In genomic region chr1:961132-961652, GRCh38 we compare ENCODE assay signal across 8 cellular contexts. TPM values are rescaled to one million over a fixed set of nuclear protein-coding genes. Genes with fewer than 3 reads are reported as not detected.
A peak's percentile ranks its signal among the peaks of the same experiment; 100 is the strongest.
DNase-seq lines count a peak whose midpoint lies in the region; ATAC-seq and TF ChIP-seq lines count a peak whose summit lies in the region.

No MANE protein-coding gene starts in this region.

- intact Hi-C loops in Calu3 (cut with micrococcal nuclease; ENCODE audit: unreplicated experiment), result no loop called here

- H3K4me1 ChIP-seq in NT2/D1 (ENCODE audit: insufficient read depth, insufficient read length) (peaks cover 7% of the 10 kb centered on the region), parathyroid adenoma (no peaks in the 10 kb centered on the region)

- H3K27ac ChIP-seq in parathyroid adenoma, result no peak overlapping the region

- H3K9ac ChIP-seq in NT2/D1 (ENCODE audit: insufficient read length, low read depth) (peak overlapping the region; percentile 74), parathyroid adenoma (no peak overlapping the region)

- H3K27me3 Mint-ChIP-seq in Calu3 (ENCODE audit: unreplicated experiment), result no peaks in the 10 kb centered on the region

- TF ChIP-seq CTCF in Calu3 (IDR thresholded peaks at IDR 0.05; ENCODE audit: unreplicated experiment), result no peak
- TF ChIP-seq CTCF in epithelial cell of esophagus (IDR thresholded peaks at IDR 0.05; ENCODE audit: insufficient read depth, low read depth, low read length, missing control alignments), result no peak
- no peak for TF ChIP-seq CTCF in parathyroid adenoma (IDR thresholded peaks at IDR 0.05)

- ATAC-seq in HG03175 (IDR thresholded peaks at IDR 0.05; ENCODE audit: unreplicated experiment), result no peak

- no peak overlapping the region for H3K27ac Mint-ChIP-seq in Calu3 (ENCODE audit: unreplicated experiment)

- H3K79me2 ChIP-seq in parathyroid adenoma, result no peaks in the 10 kb centered on the region

- H3K4me2 ChIP-seq in parathyroid adenoma (ENCODE audit: low read length), result peak overlapping the region; percentile 68

- H3K36me3 ChIP-seq in NT2/D1 (ENCODE audit: insufficient read depth, insufficient read length, low read length) (peaks cover 47% of the 10 kb centered on the region), parathyroid adenoma (ENCODE audit: control insufficient read depth, insufficient read depth, low read length) (no peaks in the 10 kb centered on the region)

- CTCF ChIA-PET in Calu3 (lab: Charles Lee), result no interaction called here

- H3K4me3 ChIP-seq in NT2/D1 (ENCODE audit: insufficient read length, low read depth) (peak overlapping the region; percentile 67), epithelial cell of esophagus (ENCODE audit: low read length) (peak overlapping the region; percentile 46), parathyroid adenoma (ENCODE audit: low read depth, low read length) (peak overlapping the region; percentile 11)

- BruUV-seq in Calu3 (replicated peaks; lab: Mats Ljungman, UMichigan), result no TSS peak

- H3K9me3 ChIP-seq in NT2/D1 (ENCODE audit: insufficient read depth, low read length), result no peaks in the 10 kb centered on the region
- no peaks in the 10 kb centered on the region for H3K9me3 ChIP-seq in parathyroid adenoma (ENCODE audit: control insufficient read depth, low read length)

- no peaks in the 10 kb centered on the region for H3K9me3 Mint-ChIP-seq in Calu3 (ENCODE audit: low read depth, unreplicated experiment)

- peak overlapping the region; percentile 55 for H3K4me3 Mint-ChIP-seq in Calu3 (ENCODE audit: low read depth, unreplicated experiment)

- peaks cover 34% of the 10 kb centered on the region for H3K36me3 Mint-ChIP-seq in Calu3 (ENCODE audit: insufficient read depth, unreplicated experiment)

- DNase-seq in Calu3 (no peak), NT2/D1 (ENCODE audit: low read depth, low spot score) (no peak), epithelial cell of esophagus (ENCODE audit: low read depth) (no peak), CD1c-positive myeloid dendritic cell (ENCODE audit: extremely low spot score) (no peak), NCI-H1417 treated with DMSO at 0.1 percent for 48 hours (lab: John Stamatoyannopoulos, UW) (no peak), NCI-H2227 (lab: John Stamatoyannopoulos, UW; ENCODE audit: unreplicated experiment) (no peak)

- H3K27me3 ChIP-seq in NT2/D1 (ENCODE audit: insufficient read depth, insufficient read length) (peaks cover 17% of the 10 kb centered on the region), parathyroid adenoma (ENCODE audit: control insufficient read depth, insufficient read depth, low read length) (no peaks in the 10 kb centered on the region)

- no peak overlapping the region for H2AFZ ChIP-seq in parathyroid adenoma

- H3K4me1 Mint-ChIP-seq in Calu3 (ENCODE audit: low read depth, unreplicated experiment), result peaks cover 15% of the 10 kb centered on the region

RNA-seq across cellular contexts. Expression of gene KLHL17, which starts 0.8 kb away (rescaled TPM):
- 27.1 and 27.8 TPM in 2 replicates for total RNA-seq in Calu3 (2022)

RNA-seq across cellular contexts. Expression of gene NOC2L, which starts 2.1 kb away (rescaled TPM):
- total RNA-seq in Calu3 (2022), result 98.6 and 107 TPM in 2 replicates

RNA-seq across cellular contexts. Expression of gene PLEKHN1, which starts 5.1 kb away (rescaled TPM):
- 11.9 and 16.2 TPM in 2 replicates for total RNA-seq in Calu3 (2022)

RNA-seq across cellular contexts. Expression of gene PERM1, which starts 20.7 kb away (rescaled TPM):
- not detected in 2 replicates for total RNA-seq in Calu3 (2022)

RNA-seq across cellular contexts. Expression of gene SAMD11, which starts 37.5 kb away (rescaled TPM):
- total RNA-seq in Calu3 (2022), result 0.27 and 0.54 TPM in 2 replicates

Comparison
In these comparisons a context has a peak if more than half of its experiments do, and no peak if none do; other contexts are left out.
1. H3K4me3 ChIP-seq: peak in every context shown above with its lines; median percentile 67 in NT2/D1; 46 in epithelial cell of esophagus; 11 in parathyroid adenoma.